12 cellular contexts compared by ENCODE assay signal in genomic region chr19:12936582-12936981, GRCh38. TPM values are rescaled to one million over a fixed set of nuclear protein-coding genes. Genes with fewer than 3 reads are reported as not detected.
DNase-seq lines count a peak whose midpoint lies in the region; ATAC-seq, FAIRE-seq and TF ChIP-seq lines count a peak whose summit lies in the region.
"Had no signal": no experiment of that assay in that cellular context is flagged by ENCODE, and none has a peak within 500 bp of the region (broad histone marks: within the 10 kb centered on the region; RNA-seq: fewer than 3 reads in every experiment).

No MANE protein-coding gene starts in this region.

- H3K27ac ChIP-seq in astrocyte (ENCODE audit: low read depth, low read length) (no peak overlapping the region), psoas muscle (no peak overlapping the region)

- no peak for ATAC-seq in psoas muscle
- ATAC-seq: left lobe of liver had no signal

- H3K4me3 Mint-ChIP-seq in activated naive CD4-positive, alpha-beta T cell treated with anti-CD3 and anti-CD28 coated beads, Interleukin-2, amount 50 U/mL, for 24 hours: peak overlapping the region; percentile 15
- peak overlapping the region; percentile 21 for H3K4me3 Mint-ChIP-seq in astrocyte (ENCODE audit: unreplicated experiment)

- H3K36me3 ChIP-seq in astrocyte (ENCODE audit: insufficient read depth, low read length) (peaks cover 21% of the 10 kb centered on the region), psoas muscle (ENCODE audit: insufficient read depth in 1 of 2, low read depth in 1 of 2) (peaks cover 13 to 24% of the 10 kb centered on the region in 2 donors)

- in situ Hi-C loops in G401 (cut with HindIII; ENCODE audit: low sequenced_read_pairs): no loop called here

- H3K79me2 ChIP-seq in astrocyte (ENCODE audit: insufficient read depth, low read length): peaks cover 52% of the 10 kb centered on the region

- DNase-seq in activated naive CD4-positive, alpha-beta T cell treated with Interleukin-2 at 50 U/mL for 16 hours: no peak
- DNase-seq in NCI-H2029 (lab: John Stamatoyannopoulos, UW): peak; percentile 39
- DNase-seq in astrocyte (ENCODE audit: low read depth): no peak
- no peak for DNase-seq in head of caudate nucleus
- no peak for DNase-seq in NCI-H748 (lab: John Stamatoyannopoulos, UW; ENCODE audit: unreplicated experiment)
- DNase-seq in G401 (ENCODE audit: low spot score): no peak
- DNase-seq in psoas muscle: no peak
- DNase-seq: NCI-H510A had no signal

- H3K4me1 Mint-ChIP-seq in activated naive CD4-positive, alpha-beta T cell treated with anti-CD3 and anti-CD28 coated beads, Interleukin-2, amount 50 U/mL, for 24 hours: peaks cover 54% of the 10 kb centered on the region
- H3K4me1 Mint-ChIP-seq in astrocyte (ENCODE audit: low read depth, unreplicated experiment): peaks cover 21% of the 10 kb centered on the region

- peaks cover 43% of the 10 kb centered on the region for H4K20me1 ChIP-seq in astrocyte (ENCODE audit: insufficient read depth, low read length)

- WGBS in psoas muscle, 3 donors: 71 to 79% (median 74%) methylated on average over 7 of the region's 7 CpGs

- FAIRE-seq in astrocyte (lab: Jason Lieb, UNC): no peak

- peak overlapping the region; percentile 62 for H3K27ac Mint-ChIP-seq in activated naive CD4-positive, alpha-beta T cell treated with anti-CD3 and anti-CD28 coated beads, Interleukin-2, amount 50 U/mL, for 24 hours
- no peak overlapping the region for H3K27ac Mint-ChIP-seq in astrocyte (ENCODE audit: unreplicated experiment)

- no peaks in the 10 kb centered on the region for H3K9me3 Mint-ChIP-seq in activated naive CD4-positive, alpha-beta T cell treated with anti-CD3 and anti-CD28 coated beads, Interleukin-2, amount 50 U/mL, for 24 hours
- H3K9me3 Mint-ChIP-seq in astrocyte (ENCODE audit: unreplicated experiment): no peaks in the 10 kb centered on the region

- H3K27me3 ChIP-seq in astrocyte (ENCODE audit: insufficient read depth, low read length): no peaks in the 10 kb centered on the region
- no peaks in the 10 kb centered on the region for H3K27me3 ChIP-seq in psoas muscle (ENCODE audit: insufficient read depth in 3 of 3, low read length in 2 of 3)

- peaks cover 21% of the 10 kb centered on the region for H3K36me3 Mint-ChIP-seq in activated naive CD4-positive, alpha-beta T cell treated with anti-CD3 and anti-CD28 coated beads, Interleukin-2, amount 50 U/mL, for 24 hours
- peaks cover 19% of the 10 kb centered on the region for H3K36me3 Mint-ChIP-seq in astrocyte (ENCODE audit: low read depth, unreplicated experiment)

- H3K4me3 ChIP-seq in astrocyte (ENCODE audit: insufficient read depth, low read depth, low read length) (no peak overlapping the region), psoas muscle (no peak overlapping the region)

- H3K4me1 ChIP-seq in astrocyte (ENCODE audit: insufficient read depth, low read length): peaks cover 33% of the 10 kb centered on the region
- H3K4me1 ChIP-seq in psoas muscle: peaks cover 31% of the 10 kb centered on the region

- H3K27me3 Mint-ChIP-seq in activated naive CD4-positive, alpha-beta T cell treated with anti-CD3 and anti-CD28 coated beads, Interleukin-2, amount 50 U/mL, for 24 hours: no peaks in the 10 kb centered on the region
- no peaks in the 10 kb centered on the region for H3K27me3 Mint-ChIP-seq in astrocyte (ENCODE audit: low read depth, unreplicated experiment)

- H3K9me3 ChIP-seq in astrocyte (ENCODE audit: insufficient read depth, low read depth, low read length) (no peaks in the 10 kb centered on the region), psoas muscle (no peaks in the 10 kb centered on the region)

- intact Hi-C loops in head of caudate nucleus (cut with DNase I) (no loop called here), psoas muscle (cut with DNase I) (loop anchor here in 1 of 2 donors (10.0 kb wide), 1 partner anchor 132 kb away; the partner anchor contains the start of genes PRDX2, RNASEH2A and THSD8)

- TF ChIP-seq CTCF in astrocyte (IDR thresholded peaks at IDR 0.05; ENCODE audit: insufficient read depth, low read depth, low read length) (no peak), psoas muscle (IDR thresholded peaks at IDR 0.05) (no peak)

- no peak overlapping the region for H3K9ac ChIP-seq in astrocyte (ENCODE audit: low read length)

- no peak overlapping the region for H3K4me2 ChIP-seq in astrocyte (ENCODE audit: low read length)

- H2AFZ ChIP-seq in astrocyte (ENCODE audit: low read depth, low read length): no peak overlapping the region

RNA-seq across cellular contexts. Expression of gene CALR, which starts 1.8 kb away (rescaled TPM):
- total RNA-seq in astrocyte (2,193 and 2,309 TPM in 2 replicates), psoas muscle (100 to 1,000 TPM; 124 to 219 (median 175) TPM)
- total RNA-seq in G401 (2014; rRNA removed; shearing (Covaris generic)): 1,471 and 1,755 TPM in 2 replicates
- polyA plus RNA-seq in psoas muscle: 100 to 1,000 TPM; 134 to 273 (median 146) TPM

RNA-seq across cellular contexts. Expression of gene FARSA, which starts 3.1 kb away (rescaled TPM):
- total RNA-seq in astrocyte (76.7 and 80.4 TPM in 2 replicates), psoas muscle (10 to 100 TPM; 45.9 to 65.1 (median 59.1) TPM)
- 142 and 150 TPM in 2 replicates for total RNA-seq in G401 (2014; rRNA removed; shearing (Covaris generic))
- 100 to 1,000 TPM in 1 of 3 donors, 10 to 100 TPM in 2; 61.6 to 161 (median 93.3) TPM for polyA plus RNA-seq in psoas muscle

RNA-seq across cellular contexts. Expression of gene RAD23A, which starts 9.1 kb away (rescaled TPM):
- total RNA-seq in astrocyte (40.6 and 48.5 TPM in 2 replicates), psoas muscle (100 to 1,000 TPM; 424 to 704 (median 500) TPM)
- total RNA-seq in G401 (2014; rRNA removed; shearing (Covaris generic)): 76.4 and 88.8 TPM in 2 replicates
- 100 to 1,000 TPM; 403 to 801 (median 728) TPM for polyA plus RNA-seq in psoas muscle

RNA-seq across cellular contexts. Expression of gene SYCE2, which starts 17.5 kb away (rescaled TPM):
- 0.50 TPM in 1 of 2 replicates, not detected in the other for total RNA-seq in astrocyte
- total RNA-seq in G401 (2014; rRNA removed; shearing (Covaris generic)): 0.17 and 0.31 TPM in 2 replicates
- total RNA-seq in psoas muscle: not detected
- under 1 TPM in 1 of 3 donors, not detected in 2; 0.05 TPM for polyA plus RNA-seq in psoas muscle
- total RNA-seq: cardiac septum, left lobe of liver, subcutaneous adipose tissue had no signal

RNA-seq across cellular contexts. Expression of gene GADD45GIP1, which starts 20.4 kb away (rescaled TPM):
- 34.0 and 35.5 TPM in 2 replicates for total RNA-seq in astrocyte
- 79.7 and 124 TPM in 2 replicates for total RNA-seq in G401 (2014; rRNA removed; shearing (Covaris generic))
- 10 to 100 TPM; 22.4 to 35.6 (median 29.3) TPM for total RNA-seq in psoas muscle
- polyA plus RNA-seq in psoas muscle: 100 to 1,000 TPM in 1 of 3 donors, 10 to 100 TPM in 2; 50.6 to 119 (median 62.5) TPM
